ENCODE assay signal across 1 cellular context in genomic region chr17:1181769-1182137, GRCh38.
TF ChIP-seq lines count a peak whose summit lies in the region.

No MANE protein-coding gene starts in this region.

TF ChIP-seq in IMR-90, 13 proteins besides CTCF, POLR2A, EP300 and RAD21:
- 0 out of 2 replicates have a peak, but pooled peaks have one; percentile 48 for TF ChIP-seq FOS (IDR thresholded peaks at IDR 0.05; ENCODE audit: low read depth, low read length)
- TF ChIP-seq CHD1 (IDR thresholded peaks at IDR 0.05; ENCODE audit: low read depth, low read length): no peak
